19 cellular contexts compared by ENCODE assay signal in the genomic region with DNA sequence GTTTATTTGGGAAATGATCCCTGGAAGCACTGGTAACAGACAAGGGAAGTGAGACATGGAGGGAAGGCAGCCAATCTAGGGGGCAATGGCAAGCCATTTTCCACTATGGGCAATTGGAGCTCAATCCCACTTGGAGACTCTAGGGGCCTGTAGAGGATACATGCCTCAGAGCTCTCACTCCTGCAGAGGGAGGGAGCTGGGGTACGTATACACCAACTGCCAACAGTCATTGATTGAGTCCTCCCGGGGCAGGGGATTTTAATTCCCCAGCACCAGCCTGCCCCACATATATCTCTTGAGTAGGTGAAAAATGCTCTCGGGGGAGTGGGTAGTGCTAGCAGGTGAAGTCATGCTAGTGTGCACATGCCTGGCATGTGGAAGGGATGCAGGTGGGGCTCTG.
"Had no signal": no experiment of that assay in that cellular context is flagged by ENCODE, and none has a peak within 500 bp of the region (broad histone marks: within the 10 kb centered on the region; RNA-seq: fewer than 3 reads in every experiment).

No MANE protein-coding gene starts in this region.

- H3K36me3 ChIP-seq: gastrocnemius medialis, lower lobe of right lung, neutrophil, prostate gland, right atrium auricular region, stomach, transverse colon, vagina had no signal

- H3K4me2 ChIP-seq: smooth muscle cell had no signal

- H3K79me2 ChIP-seq: parathyroid adenoma had no signal

- DNase-seq: effector CD4-positive, alpha-beta T cell; gastrocnemius medialis; left ventricle myocardium superior; lower lobe of right lung; mucosa of descending colon; naive B cell; stimulated activated CD4-positive, alpha-beta T cell treated with anti-CD3 and anti-CD28 coated beads, Interleukin-12 subunit alpha, Interleukin-12 subunit beta, amount 100 ng/mL, for 4 hours; stimulated activated CD4-positive, alpha-beta T cell treated with anti-CD3 and anti-CD28 coated beads, Interleukin-2, amount 100 ng/mL, for 24 hours; stimulated activated CD4-positive, alpha-beta T cell treated with anti-CD3 and anti-CD28 coated beads, Interleukin-4, amount 100 ng/mL, for 24 hours; stimulated activated naive CD4-positive, alpha-beta T cell treated with Interleukin-2 at 50 U/mL for 16 hours; stomach; transverse colon had no signal

- H3K4me1 ChIP-seq: gastrocnemius medialis, lower lobe of right lung, parathyroid adenoma, prostate gland, right atrium auricular region, stomach, transverse colon had no signal

- H3K4me3 ChIP-seq: gastrocnemius medialis, lower lobe of right lung, mucosa of descending colon, prostate gland, right atrium auricular region, smooth muscle cell, stomach, transverse colon, vagina had no signal

- H3K27me3 ChIP-seq: dorsolateral prefrontal cortex, gastrocnemius medialis, neutrophil, right atrium auricular region, stomach, transverse colon, vagina had no signal

- H2AFZ ChIP-seq: parathyroid adenoma had no signal

- H3K27ac ChIP-seq: gastrocnemius medialis, lower lobe of right lung, neutrophil, parathyroid adenoma, prostate gland, right atrium auricular region, stomach had no signal

- H3K9me3 ChIP-seq: gastrocnemius medialis, lower lobe of right lung, mucosa of descending colon, neutrophil, prostate gland, right atrium auricular region, stomach, transverse colon, vagina had no signal
